ENCODE assay signal across 28 cellular contexts in genomic region chrX:68652327-68652930, GRCh38. TPM values are rescaled to one million over a fixed set of nuclear protein-coding genes. Genes with fewer than 3 reads are reported as not detected.
A peak's percentile ranks its signal among the peaks of the same experiment; 100 is the strongest.
DNase-seq lines count a peak whose midpoint lies in the region; ATAC-seq, FAIRE-seq and TF ChIP-seq lines count a peak whose summit lies in the region.
"Had no signal": no experiment of that assay in that cellular context is flagged by ENCODE, and none has a peak within 500 bp of the region (broad histone marks: within the 10 kb centered on the region; RNA-seq: fewer than 3 reads in every experiment).

No MANE protein-coding gene starts in this region.

- DNase-seq in stimulated activated naive CD8-positive, alpha-beta T cell treated with anti-CD3 and anti-CD28 coated beads, Interleukin-15, amount 100 ng/mL, for 72 hours: no peak
- DNase-seq in stimulated activated naive CD8-positive, alpha-beta T cell treated with anti-CD3 and anti-CD28 coated beads, Interleukin-15, Interleukin-2, amounts not matched to agents 100 U/mL and 50 U/mL, for 24 hours: no peak
- DNase-seq in RPMI7951 (ENCODE audit: low read depth) (peak; percentile 81), endothelial cell of umbilical vein (ENCODE audit: low read depth, low spot score) (no peak), WTC11 (ENCODE audit: low spot score) (no peak), NCI-H510A (lab: John Stamatoyannopoulos, UW) (no peak), urothelium cell line (ENCODE audit: low spot score) (no peak), NCI-H524 (lab: John Stamatoyannopoulos, UW) (no peak)
- DNase-seq: activated CD4-positive, CD25-positive, alpha-beta regulatory T cell treated with anti-CD3 and anti-CD28 coated beads, Interleukin-2, amount 50 U/mL, for 72 hours; aorta; CD4-positive, alpha-beta memory T cell; colonic mucosa; DMS79 treated with DMSO at 0.1 percent for 48 hours; immature natural killer cell; left ventricle myocardium superior; NCI-H187 treated with DMSO at 0.1 percent for 48 hours; NCI-H446; nephron progenitor cell; NK-92 treated with Interleukin-12 subunit alpha and Interleukin-12 subunit beta, amount 100 ng/mL, for 24 hours; posterior cingulate gyrus; stimulated activated naive CD4-positive, alpha-beta T cell treated with Interleukin-2 at 50 U/mL for 16 hours; T-helper 9 cell had no signal

- peaks cover 8% of the 10 kb centered on the region for H3K27me3 Mint-ChIP-seq in stimulated activated naive CD8-positive, alpha-beta T cell treated with anti-CD3 and anti-CD28 coated beads, Interleukin-15, amount 100 ng/mL, for 72 hours
- H3K27me3 Mint-ChIP-seq in WTC11 (ENCODE audit: low read depth): no peaks in the 10 kb centered on the region; the same call in 1 of the 2 replicates
- H3K27me3 Mint-ChIP-seq: activated naive CD4-positive, alpha-beta T cell treated with anti-CD3 and anti-CD28 coated beads, Interleukin-2, amount 50 U/mL, for 24 hours had no signal

- CTCF ChIA-PET in endothelial cell of umbilical vein (lab: Charles Lee): no interaction called here
- CTCF ChIA-PET in WTC11 (lab: Charles Lee): no interaction called here

- no peak overlapping the region for H2AFZ ChIP-seq in endothelial cell of umbilical vein (ENCODE audit: low read depth, low read length)

- no peaks in the 10 kb centered on the region for H3K9me1 ChIP-seq in endothelial cell of umbilical vein (replicated peaks; ENCODE audit: control insufficient read depth, extremely low read depth, insufficient read depth, low read length)

- no peaks in the 10 kb centered on the region for H3K36me3 Mint-ChIP-seq in WTC11
- H3K36me3 Mint-ChIP-seq: activated naive CD4-positive, alpha-beta T cell treated with anti-CD3 and anti-CD28 coated beads, Interleukin-2, amount 50 U/mL, for 24 hours; CD4-positive, alpha-beta memory T cell; IgD-negative memory B cell; immature natural killer cell had no signal

- dilution Hi-C loops in endothelial cell of umbilical vein (cut with MboI; ENCODE audit: extremely low pct_ligation_motif_present, low sequenced_read_pairs): no loop called here

- H3K36me3 ChIP-seq in endothelial cell of umbilical vein (ENCODE audit: control insufficient read depth in 2 of 2, extremely low read depth in 1 of 2, insufficient read depth in 2 of 2, low read length in 2 of 2): no peaks in the 10 kb centered on the region
- H3K36me3 ChIP-seq: colonic mucosa, tibial nerve had no signal

- intact Hi-C loops in endothelial cell of umbilical vein (cut with micrococcal nuclease): no loop called here

- peak; percentile 40 for ATAC-seq in stimulated activated naive CD8-positive, alpha-beta T cell treated with anti-CD3 and anti-CD28 coated beads, Interleukin-15, amount 100 ng/mL, for 72 hours
- ATAC-seq in stimulated activated naive CD8-positive, alpha-beta T cell treated with anti-CD3 and anti-CD28 coated beads, Interleukin-15, Interleukin-2, amounts not matched to agents 100 U/mL and 50 U/mL, for 24 hours: no peak
- no peak for ATAC-seq in WTC11
- ATAC-seq: left ventricle myocardium superior, Panc1 had no signal

- H3K9ac ChIP-seq in endothelial cell of umbilical vein (replicated peaks; ENCODE audit: extremely low read depth, insufficient read depth, low read length): no peak overlapping the region

- no peaks in the 10 kb centered on the region for H3K4me1 Mint-ChIP-seq in stimulated activated naive CD8-positive, alpha-beta T cell treated with anti-CD3 and anti-CD28 coated beads, Interleukin-15, amount 100 ng/mL, for 72 hours
- H3K4me1 Mint-ChIP-seq in WTC11: peaks cover 11% of the 10 kb centered on the region
- H3K4me1 Mint-ChIP-seq: activated naive CD4-positive, alpha-beta T cell treated with anti-CD3 and anti-CD28 coated beads, Interleukin-2, amount 50 U/mL, for 24 hours; IgD-negative memory B cell; immature natural killer cell had no signal

- no peaks in the 10 kb centered on the region for H3K79me2 ChIP-seq in endothelial cell of umbilical vein (ENCODE audit: control insufficient read depth, insufficient read depth, low read length)

- no peaks in the 10 kb centered on the region for H3K9me3 Mint-ChIP-seq in stimulated activated naive CD8-positive, alpha-beta T cell treated with anti-CD3 and anti-CD28 coated beads, Interleukin-15, amount 100 ng/mL, for 72 hours
- peaks cover 4% of the 10 kb centered on the region; the same call in 1 of the 2 replicates for H3K9me3 Mint-ChIP-seq in WTC11
- H3K9me3 Mint-ChIP-seq: activated naive CD4-positive, alpha-beta T cell treated with anti-CD3 and anti-CD28 coated beads, Interleukin-2, amount 50 U/mL, for 24 hours; CD4-positive, alpha-beta memory T cell had no signal

- BruUV-seq in endothelial cell of umbilical vein (replicated peaks; lab: Mats Ljungman, UMichigan): no TSS peak

- no peak overlapping the region for H3K4me2 ChIP-seq in endothelial cell of umbilical vein (ENCODE audit: insufficient read depth, low read length)

- H3K27ac ChIP-seq in endothelial cell of umbilical vein (ENCODE audit: insufficient read depth, low read depth, low read length): no peak overlapping the region
- H3K27ac ChIP-seq: colonic mucosa, HL-60, SK-N-MC, tibial nerve had no signal

- H3K9me3 ChIP-seq in endothelial cell of umbilical vein (replicated peaks; ENCODE audit: control insufficient read depth, insufficient read depth, low read length): no peaks in the 10 kb centered on the region
- H3K9me3 ChIP-seq: colonic mucosa, tibial nerve had no signal

- POLR2A ChIA-PET in endothelial cell of umbilical vein (lab: Charles Lee): no interaction called here
- POLR2A ChIA-PET in WTC11 (lab: Charles Lee): no interaction called here

- FAIRE-seq in endothelial cell of umbilical vein (lab: Jason Lieb, UNC): peak; percentile 97
- FAIRE-seq in urothelium cell line (lab: Jason Lieb, UNC): no peak

- no peak overlapping the region for H3K27ac Mint-ChIP-seq in stimulated activated naive CD8-positive, alpha-beta T cell treated with anti-CD3 and anti-CD28 coated beads, Interleukin-15, amount 100 ng/mL, for 72 hours
- no peak overlapping the region for H3K27ac Mint-ChIP-seq in WTC11
- H3K27ac Mint-ChIP-seq: activated naive CD4-positive, alpha-beta T cell treated with anti-CD3 and anti-CD28 coated beads, Interleukin-2, amount 50 U/mL, for 24 hours; CD4-positive, alpha-beta memory T cell; IgD-negative memory B cell; immature natural killer cell; nephron progenitor cell had no signal

- H4K20me1 ChIP-seq in endothelial cell of umbilical vein (replicated peaks; ENCODE audit: control insufficient read depth, extremely low read depth, insufficient read depth, low read length): no peaks in the 10 kb centered on the region

- no peak for TF ChIP-seq POLR2A in endothelial cell of umbilical vein (IDR thresholded peaks at IDR 0.05; ENCODE audit: low read depth, low read length)

- no peak overlapping the region for H3K4me3 ChIP-seq in endothelial cell of umbilical vein (replicated peaks in 1 of 3; ENCODE audit: insufficient read depth in 1 of 3, low read depth in 1 of 3, low read length in 3 of 3)
- H3K4me3 ChIP-seq: colonic mucosa, SK-N-MC, tibial nerve had no signal

- no peak overlapping the region for H3K4me3 Mint-ChIP-seq in stimulated activated naive CD8-positive, alpha-beta T cell treated with anti-CD3 and anti-CD28 coated beads, Interleukin-15, amount 100 ng/mL, for 72 hours
- no peak overlapping the region for H3K4me3 Mint-ChIP-seq in WTC11
- H3K4me3 Mint-ChIP-seq: activated naive CD4-positive, alpha-beta T cell treated with anti-CD3 and anti-CD28 coated beads, Interleukin-2, amount 50 U/mL, for 24 hours; CD4-positive, alpha-beta memory T cell; IgD-negative memory B cell; immature natural killer cell; nephron progenitor cell had no signal

- H3K27me3 ChIP-seq in endothelial cell of umbilical vein (ENCODE audit: control insufficient read depth in 2 of 2, insufficient read depth in 2 of 2, low read length in 2 of 2): no peaks in the 10 kb centered on the region

- TF ChIP-seq CTCF in endothelial cell of umbilical vein (IDR thresholded peaks at IDR 0.05; ENCODE audit: extremely low read depth in 1 of 2, insufficient read depth in 1 of 2, low read depth in 1 of 2, low read length in 2 of 2) (no peak), WTC11 (IDR thresholded peaks at IDR 0.05) (no peak)

- H3K4me1 ChIP-seq in endothelial cell of umbilical vein (ENCODE audit: control insufficient read depth, extremely low read depth, insufficient read depth, low read length): peaks cover 7% of the 10 kb centered on the region
- H3K4me1 ChIP-seq: colonic mucosa had no signal

TF ChIP-seq in endothelial cell of umbilical vein, 7 proteins besides CTCF, POLR2A, EP300 and RAD21 (continues in another document):
- no peak for TF ChIP-seq JUN (IDR thresholded peaks at IDR 0.05; ENCODE audit: borderline replicate concordance, insufficient read depth, insufficient read length, low read depth)
- TF ChIP-seq GATA2 (IDR thresholded peaks at IDR 0.05; ENCODE audit: insufficient read depth, insufficient read length, low read depth, low read length): no peak
- TF ChIP-seq MYC (IDR thresholded peaks at IDR 0.05; ENCODE audit: low read depth, low read length): no peak
- no peak for TF ChIP-seq FOS (IDR thresholded peaks at IDR 0.05; ENCODE audit: borderline replicate concordance, insufficient read depth, low read length)

TF ChIP-seq in WTC11, 78 proteins besides CTCF, POLR2A, EP300 and RAD21 (continues in another document):
- TF ChIP-seq ETV6 (CRISPR knock-in tag; IDR thresholded peaks at IDR 0.05) (no peak), PREB (CRISPR knock-in tag; IDR thresholded peaks at IDR 0.05; ENCODE audit: borderline replicate concordance) (no peak)

RNA-seq across cellular contexts. Expression of gene STARD8, which starts 5.0 kb away (rescaled TPM):
- total RNA-seq in RPMI7951 (2014; rRNA removed; shearing (Covaris generic)): 10.2 and 11.6 TPM in 2 replicates
- total RNA-seq in endothelial cell of umbilical vein: 8.4 and 14.8 TPM in 2 replicates
- polyA plus RNA-seq in endothelial cell of umbilical vein: 6.3 and 6.8 TPM in 2 replicates
- 4.7 and 4.9 TPM in 2 replicates for polyA plus RNA-seq in endothelial cell of umbilical vein (2011; cell fraction: cytosol; rRNA removed)
- 13.8 and 15.7 TPM in 2 replicates for polyA plus RNA-seq in endothelial cell of umbilical vein (2011; cell fraction: nucleus; rRNA removed)
- 5.3 and 5.8 TPM in 2 replicates for polyA plus RNA-seq in endothelial cell of umbilical vein (2012)
- polyA minus RNA-seq in endothelial cell of umbilical vein: 12.5 and 12.7 TPM in 2 replicates
- polyA minus RNA-seq in endothelial cell of umbilical vein (2011; cell fraction: cytosol; rRNA and poly(A)+ RNA removed): 2.3 TPM
- 6.0 and 7.1 TPM in 2 replicates for polyA minus RNA-seq in endothelial cell of umbilical vein (2011; cell fraction: nucleus; rRNA and poly(A)+ RNA removed)
- total RNA-seq in WTC11 (2021): 3.1 to 8.5 TPM (median 3.8 TPM) in 3 replicates
